2 cellular contexts compared by ENCODE assay signal in genomic region chr9:84875193-84875592, GRCh38.
TF ChIP-seq lines count a peak whose summit lies in the region.

No MANE protein-coding gene starts in this region.

TF ChIP-seq in SK-N-SH, 30 proteins besides CTCF, POLR2A, EP300 and RAD21:
- TF ChIP-seq ELF1 (IDR thresholded peaks at IDR 0.05) (no peak), POLR2AphosphoS5 (IDR thresholded peaks at IDR 0.05; ENCODE audit: low read depth, low read length) (no peak)

TF ChIP-seq in SK-N-SH treated with all-trans-retinoic acid at 6 μM for 48 hours, 23 proteins besides CTCF, POLR2A, EP300 and RAD21:
- TF ChIP-seq ARNTL (CRISPR knock-in tag; IDR thresholded peaks at IDR 0.05; ENCODE audit: borderline replicate concordance, low read depth): no peak
- TF ChIP-seq SNAI2 (CRISPR knock-in tag; IDR thresholded peaks at IDR 0.05): no peak
- no peak for TF ChIP-seq ZC3H10 (CRISPR knock-in tag; IDR thresholded peaks at IDR 0.05)
- TF ChIP-seq POU6F1 (CRISPR knock-in tag; IDR thresholded peaks at IDR 0.05; ENCODE audit: borderline replicate concordance, low read depth): no peak
- TF ChIP-seq ZNF8 (CRISPR knock-in tag; IDR thresholded peaks at IDR 0.05): no peak
- TF ChIP-seq BACH2 (CRISPR knock-in tag; IDR thresholded peaks at IDR 0.05; ENCODE audit: borderline replicate concordance): no peak
- TF ChIP-seq ZNF70 (CRISPR knock-in tag; IDR thresholded peaks at IDR 0.05): no peak
- TF ChIP-seq ZNF565 (CRISPR knock-in tag; conservative IDR thresholded peaks at IDR 0.05; ENCODE audit: low read depth): no peak
- TF ChIP-seq TSHZ2 (CRISPR knock-in tag; IDR thresholded peaks at IDR 0.05): no peak
- no peak for TF ChIP-seq RARB (CRISPR knock-in tag; IDR thresholded peaks at IDR 0.05)
- TF ChIP-seq TOX (CRISPR knock-in tag; IDR thresholded peaks at IDR 0.05; ENCODE audit: borderline replicate concordance): no peak
